ENCODE assay signal across 12 cellular contexts in the genomic region with DNA sequence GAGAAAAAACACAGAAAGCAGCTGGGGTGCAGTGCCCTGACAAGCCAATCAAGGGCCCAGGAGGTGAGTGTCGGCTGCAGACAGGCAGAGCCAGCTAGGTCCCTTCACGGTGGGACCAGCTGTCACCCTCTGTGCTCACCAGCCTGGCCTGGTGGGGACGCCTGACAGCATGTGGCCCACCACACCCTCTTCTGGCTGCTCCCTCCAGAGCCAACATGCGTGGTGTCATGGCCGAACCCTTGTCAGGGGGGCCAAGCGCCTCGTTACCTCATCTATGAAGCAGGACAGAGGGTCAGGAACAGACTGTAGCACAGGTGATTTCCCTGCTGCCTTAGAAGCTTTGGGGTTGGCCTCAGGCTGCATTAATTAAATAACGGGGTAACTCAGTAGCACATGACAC. TPM values are rescaled to one million over a fixed set of nuclear protein-coding genes. Genes with fewer than 3 reads are reported as not detected.
DNase-seq lines count a peak whose midpoint lies in the region; ATAC-seq, FAIRE-seq and TF ChIP-seq lines count a peak whose summit lies in the region.
"Had no signal": no experiment of that assay in that cellular context is flagged by ENCODE, and none has a peak within 500 bp of the region (broad histone marks: within the 10 kb centered on the region; RNA-seq: fewer than 3 reads in every experiment).

No MANE protein-coding gene starts in this region.

- H3K9me3 ChIP-seq in OCI-LY3 (ENCODE audit: insufficient read depth, low read length), result no peaks in the 10 kb centered on the region
- H3K9me3 ChIP-seq in gastrocnemius medialis, result no peaks in the 10 kb centered on the region

- DNase-seq in GM12892 (ENCODE audit: insufficient read length) (no peak), endothelial cell (ENCODE audit: low spot score) (no peak), gastrocnemius medialis (no peak), hepatic stellate cell (ENCODE audit: low spot score) (no peak), GDM1 (lab: John Stamatoyannopoulos, UW) (no peak)
- no peak for DNase-seq in stimulated activated CD4-positive, alpha-beta T cell treated with anti-CD3 and anti-CD28 coated beads, Interleukin-1b, Interleukin-23, amount 100 ng/mL, for 48 hours
- DNase-seq: hippocampal formation, posterior cingulate gyrus had no signal

- peaks cover 98% of the 10 kb centered on the region for H3K79me2 ChIP-seq in OCI-LY3 (ENCODE audit: low read length)

- TF ChIP-seq CTCF in OCI-LY3 (IDR thresholded peaks at IDR 0.05; ENCODE audit: low read depth, low read length) (no peak), endothelial cell (IDR thresholded peaks at IDR 0.05; ENCODE audit: unreplicated experiment) (no peak), gastrocnemius medialis (IDR thresholded peaks at IDR 0.05 in 4 of 5, conservative IDR thresholded peaks at IDR 0.05 in 1 of 5) (no peak)

- H4K20me1 ChIP-seq in OCI-LY3 (ENCODE audit: insufficient read depth, low read length), result peaks cover 92% of the 10 kb centered on the region

- H3K4me3 ChIP-seq in OCI-LY3 (ENCODE audit: low read length), result no peak overlapping the region
- H3K4me3 ChIP-seq in gastrocnemius medialis, result no peak overlapping the region
- H3K4me3 ChIP-seq: cardiac muscle cell had no signal

- no peak overlapping the region for H3K4me3 Mint-ChIP-seq in endothelial cell (ENCODE audit: unreplicated experiment)

- no peak overlapping the region for H2AFZ ChIP-seq in OCI-LY3 (ENCODE audit: low read depth, low read length)

- in situ Hi-C loops in gastrocnemius medialis (cut with MboI; ENCODE audit: low sequenced_read_pairs in 4 of 4), result no loop called here

- no peak overlapping the region for H3K9ac ChIP-seq in OCI-LY3 (ENCODE audit: low read length)

- peaks cover 18% of the 10 kb centered on the region for H3K36me3 Mint-ChIP-seq in endothelial cell (ENCODE audit: low read depth, unreplicated experiment)

- no peak overlapping the region for H3K4me2 ChIP-seq in OCI-LY3 (ENCODE audit: low read length)

- peak overlapping the region; percentile 61 for H3K27ac Mint-ChIP-seq in endothelial cell (ENCODE audit: unreplicated experiment)

- H3K36me3 ChIP-seq in OCI-LY3 (replicated peaks; ENCODE audit: low read depth, low read length) (peaks cover 8% of the 10 kb centered on the region), gastrocnemius medialis (no peaks in the 10 kb centered on the region)
- H3K36me3 ChIP-seq: cardiac muscle cell had no signal

- H3K27me3 Mint-ChIP-seq in endothelial cell (ENCODE audit: unreplicated experiment), result peaks cover 17% of the 10 kb centered on the region

- H3K27ac ChIP-seq in OCI-LY3 (ENCODE audit: low read length) (peak overlapping the region; percentile 52; the same call in 1 of the 2 replicates), gastrocnemius medialis (peak overlapping the region; percentile 82 to 94 (median 86))
- H3K27ac ChIP-seq: cardiac muscle cell had no signal

- no peak for TF ChIP-seq POLR2A in GM12892 (IDR thresholded peaks at IDR 0.05; ENCODE audit: low read depth, low read length)
- TF ChIP-seq POLR2A in gastrocnemius medialis (IDR thresholded peaks at IDR 0.05), result no peak

- H3K9me3 Mint-ChIP-seq in endothelial cell (ENCODE audit: unreplicated experiment), result no peaks in the 10 kb centered on the region

- H3K27me3 ChIP-seq in OCI-LY3 (ENCODE audit: low read depth, low read length) (no peaks in the 10 kb centered on the region), gastrocnemius medialis (no peaks in the 10 kb centered on the region)
- H3K27me3 ChIP-seq: cardiac muscle cell had no signal

- intact Hi-C loops in gastrocnemius medialis (cut with DNase I; ENCODE audit: low total_unique reads), result no loop called here

- H3K4me1 Mint-ChIP-seq in endothelial cell (ENCODE audit: unreplicated experiment), result peaks cover 35% of the 10 kb centered on the region

- ATAC-seq in gastrocnemius medialis, result no peak
- ATAC-seq in HG03108 (IDR thresholded peaks at IDR 0.05; ENCODE audit: unreplicated experiment), result no peak
- ATAC-seq: activated CD4-positive, CD25-positive, alpha-beta regulatory T cell treated with anti-CD3 and anti-CD28 coated beads, Interleukin-2, amount 50 U/mL, for 24 hours had no signal

- H3K4me1 ChIP-seq in OCI-LY3 (ENCODE audit: low read length) (peaks cover 21% of the 10 kb centered on the region), gastrocnemius medialis (peaks cover 88 to 94% of the 10 kb centered on the region in 2 donors)

- FAIRE-seq in GM12892 (lab: Jason Lieb, UNC), result peak; percentile 9

RNA-seq across cellular contexts. Expression of gene ISYNA1, which starts 40.0 kb away (rescaled TPM):
- 9.3 TPM for polyA plus RNA-seq in GM12892 (2012; ENCODE audit: missing spikeins)
- 68.5 TPM for total RNA-seq in endothelial cell (ENCODE audit: unreplicated experiment)
- 10 to 100 TPM in 1 of 4 donors, 1 to 10 TPM in 3; 5.1 to 29.1 (median 7.8) TPM for total RNA-seq in gastrocnemius medialis

RNA-seq across cellular contexts. Expression of gene ELL, which starts 43.9 kb away (rescaled TPM):
- polyA plus RNA-seq in GM12892 (2012; ENCODE audit: missing spikeins), result 5.1 TPM
- 11.0 TPM for total RNA-seq in endothelial cell (ENCODE audit: unreplicated experiment)
- 10 to 100 TPM; 21.8 to 30.8 (median 27.3) TPM for total RNA-seq in gastrocnemius medialis

RNA-seq across cellular contexts. Expression of gene SSBP4, which starts 58.8 kb away (rescaled TPM):
- 24.2 TPM for polyA plus RNA-seq in GM12892 (2012; ENCODE audit: missing spikeins)
- total RNA-seq in endothelial cell (ENCODE audit: unreplicated experiment) (60.7 TPM), gastrocnemius medialis (10 to 100 TPM; 24.7 to 65.2 (median 44.1) TPM)
